In the genomic region with DNA sequence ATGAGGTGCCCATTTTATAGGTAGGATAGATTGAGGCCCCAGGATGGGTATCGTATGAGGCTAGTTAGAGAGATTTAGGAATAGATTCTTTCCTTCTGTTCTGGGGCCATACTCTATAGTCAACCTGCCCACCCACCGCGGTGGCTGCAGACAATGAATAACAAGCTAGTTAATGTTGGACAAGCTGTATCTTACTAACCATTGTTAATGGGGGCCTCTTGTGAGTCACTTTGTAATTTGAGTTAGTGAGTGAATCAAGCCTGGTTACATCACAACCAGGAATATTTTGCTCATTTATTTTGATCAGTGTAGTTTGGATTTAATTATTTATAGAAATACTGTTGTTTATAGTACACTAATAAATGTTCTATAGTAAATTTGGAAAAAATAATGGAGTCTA, we compare ENCODE assay signal across 30 cellular contexts. TPM values are rescaled to one million over a fixed set of nuclear protein-coding genes. Genes with fewer than 3 reads are reported as not detected.
DNase-seq lines count a peak whose midpoint lies in the region; ATAC-seq, FAIRE-seq and TF ChIP-seq lines count a peak whose summit lies in the region.
"Had no signal": no experiment of that assay in that cellular context is flagged by ENCODE, and none has a peak within 500 bp of the region (broad histone marks: within the 10 kb centered on the region; RNA-seq: fewer than 3 reads in every experiment).

No MANE protein-coding gene starts in this region.

- FAIRE-seq in bronchial epithelial cell (lab: Jason Lieb, UNC) = no peak
- FAIRE-seq: A549, GM12891, GM18507 had no signal

- peaks cover 42% of the 10 kb centered on the region for H3K27me3 Mint-ChIP-seq in activated T-cell treated with anti-CD3 and anti-CD28 coated beads, Interleukin-2, amount 50 U/mL, for 4 hours (ENCODE audit: low read depth)
- peaks cover 34 to 48% of the 10 kb centered on the region in 2 donors for H3K27me3 Mint-ChIP-seq in natural killer cell treated with Interleukin-12 subunit alpha and Interleukin-12 subunit beta and Interleukin-15 and Interleukin-18, amount 100 ng/mL, for 72 hours

- no peaks in the 10 kb centered on the region for H3K9me3 ChIP-seq in effector memory CD4-positive, alpha-beta T cell (ENCODE audit: control insufficient read depth, low read length)
- H3K9me3 ChIP-seq: A549, BE2C had no signal

- H3K4me3 ChIP-seq in bronchial epithelial cell (ENCODE audit: low read depth, low read length) = no peak overlapping the region
- H3K4me3 ChIP-seq in effector memory CD4-positive, alpha-beta T cell (ENCODE audit: insufficient read depth, low read depth, low read length, poor library complexity, severe bottlenecking) = no peak overlapping the region
- H3K4me3 ChIP-seq: A549; BLaER1 treated with 17β-estradiol and CSF1 and Interleukin-3, amounts not matched to agents 10 nM and 100 nM; GM23338 had no signal

- no peaks in the 10 kb centered on the region for H3K9me3 Mint-ChIP-seq in activated T-cell treated with anti-CD3 and anti-CD28 coated beads, Interleukin-2, amount 50 U/mL, for 4 hours
- H3K9me3 Mint-ChIP-seq in natural killer cell treated with Interleukin-12 subunit alpha and Interleukin-12 subunit beta and Interleukin-15 and Interleukin-18, amount 100 ng/mL, for 72 hours = no peaks in the 10 kb centered on the region
- H3K9me3 Mint-ChIP-seq: CD4-positive, alpha-beta T cell; GM23338; H9 had no signal

- H3K36me3 Mint-ChIP-seq in activated T-cell treated with anti-CD3 and anti-CD28 coated beads, Interleukin-2, amount 50 U/mL, for 4 hours (ENCODE audit: insufficient read depth) = no peaks in the 10 kb centered on the region
- H3K36me3 Mint-ChIP-seq in natural killer cell treated with Interleukin-12 subunit alpha and Interleukin-12 subunit beta and Interleukin-15 and Interleukin-18, amount 100 ng/mL, for 72 hours = no peaks in the 10 kb centered on the region
- H3K36me3 Mint-ChIP-seq: CD14-positive monocyte; CD8-positive, alpha-beta memory T cell had no signal

- DNase-seq in bronchial epithelial cell (ENCODE audit: low read depth) (peak; percentile 5), glomerular visceral epithelial cell (ENCODE audit: extremely low spot score) (peak; percentile 17), left kidney (ENCODE audit: low read depth, low spot score) (peak; percentile 16), renal cortical epithelial cell (ENCODE audit: low read depth) (peak; percentile 93), NCI-H82 treated with DMSO at 0.1 percent for 48 hours (lab: John Stamatoyannopoulos, UW; ENCODE audit: unreplicated experiment) (no peak)
- DNase-seq in activated T-cell treated with anti-CD3 and anti-CD28 coated beads, Interleukin-2, amount 50 U/mL, for 4 hours = no peak
- no peak for DNase-seq in effector memory CD4-positive, alpha-beta T cell
- no peak for DNase-seq in natural killer cell treated with Interleukin-12 subunit alpha and Interleukin-12 subunit beta and Interleukin-15 and Interleukin-18, amount 100 ng/mL, for 72 hours (ENCODE audit: low spot score)
- DNase-seq: 8988T; ACHN; AML-193; BE2C; Calu3; CD4-positive, alpha-beta T cell; CD8-positive, alpha-beta memory T cell; COR-L47; DMS53; DMS79 treated with DMSO at 0.1 percent for 48 hours; GF-D8; H9 had no signal

- no peaks in the 10 kb centered on the region for H3K36me3 ChIP-seq in bronchial epithelial cell (ENCODE audit: control insufficient read depth, insufficient read depth, low read length)
- no peaks in the 10 kb centered on the region for H3K36me3 ChIP-seq in effector memory CD4-positive, alpha-beta T cell (ENCODE audit: control insufficient read depth, insufficient read depth, low read length)
- H3K36me3 ChIP-seq: BE2C; BLaER1 treated with 17β-estradiol and CSF1 and Interleukin-3, amounts not matched to agents 10 nM and 100 nM had no signal

- no peak overlapping the region for H3K27ac Mint-ChIP-seq in natural killer cell treated with Interleukin-12 subunit alpha and Interleukin-12 subunit beta and Interleukin-15 and Interleukin-18, amount 100 ng/mL, for 72 hours
- H3K27ac Mint-ChIP-seq: CD14-positive monocyte; CD4-positive, alpha-beta T cell; CD8-positive, alpha-beta memory T cell; GM23338; H9 had no signal

- peaks cover 1% of the 10 kb centered on the region for H3K27me3 ChIP-seq in bronchial epithelial cell (ENCODE audit: control insufficient read depth, insufficient read depth, low read length)
- H3K27me3 ChIP-seq in effector memory CD4-positive, alpha-beta T cell (replicated peaks; ENCODE audit: control insufficient read depth, insufficient read depth, low read length, poor library complexity, severe bottlenecking) = no peaks in the 10 kb centered on the region
- H3K27me3 ChIP-seq: BE2C; BLaER1 treated with 17β-estradiol and CSF1 and Interleukin-3, amounts not matched to agents 10 nM and 100 nM had no signal

- no peak overlapping the region for H3K27ac ChIP-seq in effector memory CD4-positive, alpha-beta T cell (ENCODE audit: insufficient read depth, low read length, poor library complexity, severe bottlenecking)
- H3K27ac ChIP-seq: A549; BLaER1 treated with 17β-estradiol and CSF1 and Interleukin-3, amounts not matched to agents 10 nM and 100 nM had no signal

- no peaks in the 10 kb centered on the region for H3K4me1 ChIP-seq in effector memory CD4-positive, alpha-beta T cell (ENCODE audit: control insufficient read depth, insufficient read depth, low read length, poor library complexity, severe bottlenecking)
- H3K4me1 ChIP-seq: A549; BE2C; BLaER1 treated with 17β-estradiol and CSF1 and Interleukin-3, amounts not matched to agents 10 nM and 100 nM had no signal

- no peak for ATAC-seq in activated T-cell treated with anti-CD3 and anti-CD28 coated beads, Interleukin-2, amount 50 U/mL, for 4 hours
- no peak for ATAC-seq in natural killer cell treated with Interleukin-12 subunit alpha and Interleukin-12 subunit beta and Interleukin-15 and Interleukin-18, amount 100 ng/mL, for 72 hours
- ATAC-seq: A549, GM23338, HCT116 had no signal

- H3K4me3 Mint-ChIP-seq in activated T-cell treated with anti-CD3 and anti-CD28 coated beads, Interleukin-2, amount 50 U/mL, for 4 hours = no peak overlapping the region
- no peak overlapping the region for H3K4me3 Mint-ChIP-seq in natural killer cell treated with Interleukin-12 subunit alpha and Interleukin-12 subunit beta and Interleukin-15 and Interleukin-18, amount 100 ng/mL, for 72 hours
- H3K4me3 Mint-ChIP-seq: CD4-positive, alpha-beta T cell; CD8-positive, alpha-beta memory T cell; GM23338; H9 had no signal

- TF ChIP-seq CTCF in bronchial epithelial cell (IDR thresholded peaks at IDR 0.05; ENCODE audit: insufficient read depth, low read length, severe bottlenecking) = no peak

- H3K4me1 Mint-ChIP-seq in activated T-cell treated with anti-CD3 and anti-CD28 coated beads, Interleukin-2, amount 50 U/mL, for 4 hours (ENCODE audit: low read depth) = no peaks in the 10 kb centered on the region
- no peaks in the 10 kb centered on the region for H3K4me1 Mint-ChIP-seq in natural killer cell treated with Interleukin-12 subunit alpha and Interleukin-12 subunit beta and Interleukin-15 and Interleukin-18, amount 100 ng/mL, for 72 hours (ENCODE audit: low read depth in 2 of 2)
- H3K4me1 Mint-ChIP-seq: CD14-positive monocyte; CD8-positive, alpha-beta memory T cell had no signal

RNA-seq across cellular contexts. Expression of a gene that starts 7.3 kb away (rescaled TPM):
- total RNA-seq in bronchial epithelial cell (not detected in 2 replicates), renal cortical epithelial cell (0.70 and 1.4 TPM in 2 replicates)
- total RNA-seq in activated T-cell treated with anti-CD3 and anti-CD28 coated beads, Interleukin-2, amount 50 U/mL, for 4 hours = not detected
- not detected for total RNA-seq in natural killer cell treated with Interleukin-12 subunit alpha and Interleukin-12 subunit beta and Interleukin-15 and Interleukin-18, amount 100 ng/mL, for 72 hours
- total RNA-seq: Calu3; CD8-positive, alpha-beta memory T cell; Daoy; G401; H4 had no signal

Comparison
In these comparisons a context has a peak if more than half of its experiments do, and no peak if none do; other contexts are left out.
1. DNase-seq: peak in bronchial epithelial cell (single experiment), glomerular visceral epithelial cell (single experiment), left kidney (single experiment) and renal cortical epithelial cell (single experiment); none in activated T-cell treated with anti-CD3 and anti-CD28 coated beads, Interleukin-2, amount 50 U/mL, for 4 hours (single experiment), effector memory CD4-positive, alpha-beta T cell (0 of 3), natural killer cell treated with Interleukin-12 subunit alpha and Interleukin-12 subunit beta and Interleukin-15 and Interleukin-18, amount 100 ng/mL, for 72 hours (single experiment) and NCI-H82 treated with DMSO at 0.1 percent for 48 hours (single experiment).